Comparison of ENCODE assay signal across 16 cellular contexts in genomic region chr11:33598426-33599069, GRCh38.
DNase-seq lines count a peak whose midpoint lies in the region; ATAC-seq and TF ChIP-seq lines count a peak whose summit lies in the region.
"Had no signal": no experiment of that assay in that cellular context is flagged by ENCODE, and none has a peak within 500 bp of the region (broad histone marks: within the 10 kb centered on the region; RNA-seq: fewer than 3 reads in every experiment).

No MANE protein-coding gene starts in this region.

- no peak overlapping the region for H3K27ac Mint-ChIP-seq in MCF 10A (ENCODE audit: low read depth, unreplicated experiment)
- H3K27ac Mint-ChIP-seq: memory B cell had no signal

- CTCF ChIA-PET in MCF 10A (lab: Yijun Ruan, JAX) = interaction anchor here (1.0 kb wide), 1 partner anchor 16 kb away, joined by 3 read pairs; no protein-coding TSS in a partner anchor

- peak; percentile 85 for DNase-seq in DMS53 (lab: John Stamatoyannopoulos, UW)
- DNase-seq in NCI-H146 treated with DMSO at 0.1 percent for 48 hours (lab: John Stamatoyannopoulos, UW; ENCODE audit: unreplicated experiment) = peak; percentile 40
- peak; percentile 8 for DNase-seq in SK-N-DZ (ENCODE audit: low spot score)
- peak; percentile 76 for DNase-seq in left kidney (ENCODE audit: low read depth, low spot score)
- DNase-seq in left cardiac atrium = no peak
- DNase-seq in stomach = no peak
- DNase-seq in activated T-cell treated with anti-CD3 and anti-CD28 coated beads, Interleukin-2, amount 50 U/mL, for 48 hours = no peak
- DNase-seq in MCF 10A (ENCODE audit: unreplicated experiment) = no peak
- DNase-seq: activated T-cell treated with anti-CD3 and anti-CD28 coated beads, Interleukin-2, amount 50 U/mL, for 4 hours; brain microvascular endothelial cell; Kasumi-1; psoas muscle; stimulated activated CD4-positive, alpha-beta T cell treated with anti-CD3 and anti-CD28 coated beads, Interleukin-2, amount 100 ng/mL, for 48 hours; stimulated activated naive CD8-positive, alpha-beta T cell treated with anti-CD3 and anti-CD28 coated beads, Interleukin-15, Interleukin-2, amounts not matched to agents 100 U/mL and 50 U/mL, for 24 hours had no signal

- no peaks in the 10 kb centered on the region for H3K9me3 Mint-ChIP-seq in MCF 10A (ENCODE audit: unreplicated experiment)
- H3K9me3 Mint-ChIP-seq: activated T-cell treated with anti-CD3 and anti-CD28 coated beads, Interleukin-2, amount 50 U/mL, for 4 hours; memory B cell had no signal

- WGBS in stomach, 5 donors = 44 to 53% (median 48%) methylated on average over 19 of the region's 19 CpGs

- H3K4me1 Mint-ChIP-seq in MCF 10A (ENCODE audit: insufficient read depth, unreplicated experiment) = no peaks in the 10 kb centered on the region
- H3K4me1 Mint-ChIP-seq: memory B cell had no signal

- no peaks in the 10 kb centered on the region for H3K36me3 ChIP-seq in stomach

- intact Hi-C loops in left cardiac atrium (cut with DNase I) (no loop called here), stomach (cut with DNase I; ENCODE audit: low total_unique reads) (no loop called here), MCF 10A (cut with micrococcal nuclease) (no loop called here)

- no peak for TF ChIP-seq EP300 in stomach (IDR thresholded peaks at IDR 0.05)

- POLR2A ChIA-PET in MCF 10A (lab: Yijun Ruan, JAX) = no interaction called here

- H3K36me3 Mint-ChIP-seq in MCF 10A (ENCODE audit: insufficient read depth, unreplicated experiment) = no peaks in the 10 kb centered on the region
- H3K36me3 Mint-ChIP-seq: memory B cell had no signal

- BruUV-seq in MCF 10A (replicated peaks; lab: Mats Ljungman, UMichigan) = no TSS peak

- H3K27me3 ChIP-seq in stomach = peaks cover 0 to 29% (median 0%) of the 10 kb centered on the region in 3 donors
- H3K27me3 ChIP-seq: brain microvascular endothelial cell had no signal

- no peak overlapping the region for H3K4me3 Mint-ChIP-seq in MCF 10A (ENCODE audit: unreplicated experiment)
- H3K4me3 Mint-ChIP-seq: activated T-cell treated with anti-CD3 and anti-CD28 coated beads, Interleukin-2, amount 50 U/mL, for 4 hours; memory B cell had no signal

- no peak for TF ChIP-seq POLR2A in stomach (IDR thresholded peaks at IDR 0.05)

- H3K4me1 ChIP-seq in stomach = no peaks in the 10 kb centered on the region
- H3K4me1 ChIP-seq: psoas muscle had no signal

- H3K9me3 ChIP-seq in stomach = peaks cover 7 to 16% (median 10%) of the 10 kb centered on the region in 4 donors

- TF ChIP-seq CTCF in stomach (IDR thresholded peaks at IDR 0.05) (no peak), MCF 10A (IDR thresholded peaks at IDR 0.05; ENCODE audit: unreplicated experiment) (no peak)

- ATAC-seq in left cardiac atrium = no peak
- ATAC-seq: activated CD4-positive, CD25-positive, alpha-beta regulatory T cell treated with anti-CD3 and anti-CD28 coated beads, Interleukin-2, amount 50 U/mL, for 24 hours; activated T-cell treated with anti-CD3 and anti-CD28 coated beads, Interleukin-2, amount 50 U/mL, for 4 hours; psoas muscle; stimulated activated naive CD8-positive, alpha-beta T cell treated with anti-CD3 and anti-CD28 coated beads, Interleukin-15, Interleukin-2, amounts not matched to agents 100 U/mL and 50 U/mL, for 24 hours had no signal

- peaks cover 43% of the 10 kb centered on the region for H3K27me3 Mint-ChIP-seq in MCF 10A (ENCODE audit: insufficient read depth, unreplicated experiment)

- H3K27ac ChIP-seq in stomach = no peak overlapping the region
- H3K27ac ChIP-seq: brain microvascular endothelial cell, psoas muscle had no signal

- no peak overlapping the region for H3K4me3 ChIP-seq in stomach
- H3K4me3 ChIP-seq: psoas muscle had no signal

Comparison
In these comparisons a context has a peak if more than half of its experiments do, and no peak if none do; other contexts are left out.
1. DNase-seq: peak in DMS53 (single experiment), NCI-H146 treated with DMSO at 0.1 percent for 48 hours (single experiment), SK-N-DZ (single experiment) and left kidney (single experiment); none in left cardiac atrium (single experiment), stomach (single experiment), activated T-cell treated with anti-CD3 and anti-CD28 coated beads, Interleukin-2, amount 50 U/mL, for 48 hours (0 of 2) and MCF 10A (single experiment).